Comparison of ENCODE assay signal across 20 cellular contexts in the genomic region with DNA sequence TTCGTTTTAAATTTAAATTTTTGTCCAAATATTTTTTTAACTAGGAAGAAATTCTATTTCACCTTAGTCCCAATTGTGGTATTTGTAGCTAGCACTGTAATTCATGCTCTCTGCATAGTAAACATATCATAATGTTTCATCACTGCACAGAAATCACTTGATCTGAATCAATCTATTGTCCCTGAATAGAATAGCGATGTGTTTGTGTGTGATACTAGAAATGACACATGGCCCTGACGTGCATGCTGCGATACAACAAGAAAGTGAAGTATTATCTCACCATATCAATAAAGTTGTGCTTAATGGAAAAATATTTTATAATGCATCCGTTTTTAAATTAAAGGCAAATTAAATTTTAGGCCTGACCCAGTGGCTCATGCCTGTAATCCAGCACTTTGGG.
"Had no signal": no experiment of that assay in that cellular context is flagged by ENCODE, and none has a peak within 500 bp of the region (broad histone marks: within the 10 kb centered on the region; RNA-seq: fewer than 3 reads in every experiment).

No MANE protein-coding gene starts in this region.

- DNase-seq: activated CD4-positive, alpha-beta T cell treated with anti-CD3 and anti-CD28 coated beads for 36 hours; activated CD4-positive, CD25-positive, alpha-beta regulatory T cell; activated CD8-positive, alpha-beta memory T cell treated with anti-CD3 and anti-CD28 coated beads, Interleukin-2, amount 10 ng/mL, durations not matched to agents 7 days and 5 days; activated CD8-positive, alpha-beta T cell treated with anti-CD3 and anti-CD28 coated beads, Interleukin-2, amount 10 ng/mL, durations not matched to agents 7 days and 5 days; activated naive CD4-positive, alpha-beta T cell; activated T-cell treated with anti-CD3 and anti-CD28 coated beads, Interleukin-2, amount 50 U/mL, for 48 hours; colonic mucosa; effector memory CD4-positive, alpha-beta T cell; erythroblast; heart left ventricle; immature natural killer cell; left ventricle myocardium inferior; naive thymus-derived CD8-positive, alpha-beta T cell; pancreas; right cardiac atrium; stimulated activated CD4-positive, alpha-beta T cell treated with anti-CD3 and anti-CD28 coated beads, Interleukin-15, amount 100 ng/mL, for 24 hours; stimulated activated CD4-positive, alpha-beta T cell treated with anti-CD3 and anti-CD28 coated beads, Interleukin-2, amount 100 ng/mL, for 24 hours; stimulated activated naive CD4-positive, alpha-beta T cell; uterus had no signal

- ATAC-seq: activated CD4-positive, alpha-beta T cell treated with anti-CD3 and anti-CD28 coated beads for 36 hours; activated CD8-positive, alpha-beta memory T cell treated with anti-CD3 and anti-CD28 coated beads, Interleukin-2, amount 10 ng/mL, durations not matched to agents 7 days and 5 days; activated CD8-positive, alpha-beta T cell treated with anti-CD3 and anti-CD28 coated beads, Interleukin-2, amount 10 ng/mL, durations not matched to agents 7 days and 5 days; activated naive CD4-positive, alpha-beta T cell treated with anti-CD3 and anti-CD28 coated beads, Interleukin-2, amount 50 U/mL, for 72 hours; heart left ventricle; naive thymus-derived CD8-positive, alpha-beta T cell; pancreas; right cardiac atrium had no signal

- H3K27me3 ChIP-seq: colonic mucosa, heart left ventricle, pancreas, uterus had no signal

- H3K27ac ChIP-seq: colonic mucosa, heart left ventricle, left ventricle myocardium inferior, pancreas, uterus had no signal
